ENCODE assay signal across 1 cellular context in the genomic region with DNA sequence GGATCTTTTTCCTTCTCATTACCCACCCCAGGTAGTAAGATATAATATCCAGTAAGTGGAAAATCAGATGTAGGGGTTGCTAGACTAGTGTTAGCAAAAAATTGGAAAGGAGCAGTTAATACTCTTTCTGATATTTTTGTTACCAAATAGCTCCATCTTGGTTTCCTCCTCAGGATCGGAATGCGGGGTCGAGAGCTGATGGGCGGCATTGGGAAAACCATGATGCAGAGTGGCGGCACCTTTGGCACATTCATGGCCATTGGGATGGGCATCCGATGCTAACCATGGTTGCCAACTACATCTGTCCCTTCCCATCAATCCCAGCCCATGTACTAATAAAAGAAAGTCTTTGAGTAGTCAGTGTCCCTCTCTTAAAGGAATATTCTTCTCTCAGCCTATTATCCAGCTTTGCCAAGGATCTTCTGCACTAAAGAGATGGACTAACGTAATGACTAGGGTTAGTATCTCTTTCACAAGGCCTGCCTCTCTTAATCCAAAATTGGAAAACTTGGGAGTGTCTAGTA.
A peak's percentile ranks its signal among the peaks of the same experiment; 100 is the strongest.
TF ChIP-seq lines count a peak whose summit lies in the region.

No MANE protein-coding gene starts in this region.

TF ChIP-seq in HepG2, 621 proteins besides CTCF, POLR2A, EP300 and RAD21 (continued from another document and continues in another):
- TF ChIP-seq ZNF556 (CRISPR knock-in tag; IDR thresholded peaks at IDR 0.05; ENCODE audit: borderline replicate concordance) (peak; percentile 6; the same call in 1 of the 2 replicates), ZNF530 (CRISPR knock-in tag; IDR thresholded peaks at IDR 0.05; ENCODE audit: low read depth) (no peak), NFKBIZ (CRISPR knock-in tag; IDR thresholded peaks at IDR 0.05) (no peak), ZSCAN25 (CRISPR knock-in tag; IDR thresholded peaks at IDR 0.05) (0 out of 2 replicates have a peak, but pooled peaks have one; percentile 13), GLI4 (CRISPR knock-in tag; IDR thresholded peaks at IDR 0.05; ENCODE audit: borderline replicate concordance) (no peak), ZBTB46 (CRISPR knock-in tag; IDR thresholded peaks at IDR 0.05; ENCODE audit: borderline replicate concordance) (no peak), NKX3-1 (CRISPR knock-in tag; IDR thresholded peaks at IDR 0.05) (no peak), ZNF816 (CRISPR knock-in tag; IDR thresholded peaks at IDR 0.05; ENCODE audit: borderline replicate concordance) (no peak), ZNF234 (CRISPR knock-in tag; conservative IDR thresholded peaks at IDR 0.05) (no peak), RBM22 (optimal IDR thresholded peaks at IDR 0.05; ENCODE audit: low read length) (peak; percentile 96), CENPBD1 (CRISPR knock-in tag; IDR thresholded peaks at IDR 0.05; ENCODE audit: borderline replicate concordance, low read depth) (no peak), NR1H2 (CRISPR knock-in tag; IDR thresholded peaks at IDR 0.05; ENCODE audit: borderline replicate concordance, low read depth) (no peak), ZNF44 (CRISPR knock-in tag; IDR thresholded peaks at IDR 0.05) (no peak), ZNF574 (CRISPR knock-in tag; IDR thresholded peaks at IDR 0.05) (no peak), HMGXB3 (CRISPR knock-in tag; IDR thresholded peaks at IDR 0.05; ENCODE audit: borderline replicate concordance) (no peak), CC2D1A (CRISPR knock-in tag; IDR thresholded peaks at IDR 0.05) (no peak), DNMT3B (CRISPR knock-in tag; conservative IDR thresholded peaks at IDR 0.05) (no peak), HOXA5 (CRISPR knock-in tag; IDR thresholded peaks at IDR 0.05) (no peak), NRL (CRISPR knock-in tag; IDR thresholded peaks at IDR 0.05; ENCODE audit: borderline replicate concordance) (no peak), PHF5A (CRISPR knock-in tag; IDR thresholded peaks at IDR 0.05; ENCODE audit: low read depth, unreplicated experiment) (no peak), CBX2 (IDR thresholded peaks at IDR 0.05; ENCODE audit: low read depth, low read length) (no peak), CBX2 (CRISPR knock-in tag; IDR thresholded peaks at IDR 0.05; ENCODE audit: low read depth) (no peak), ZSCAN12 (CRISPR knock-in tag; IDR thresholded peaks at IDR 0.05) (no peak), MXD1 (CRISPR knock-in tag; IDR thresholded peaks at IDR 0.05) (no peak), FOXP1 (IDR thresholded peaks at IDR 0.05) (no peak), FOXP1 (CRISPR knock-in tag; IDR thresholded peaks at IDR 0.05) (no peak), MTA3 (CRISPR knock-in tag; IDR thresholded peaks at IDR 0.05) (no peak), SIX1 (CRISPR knock-in tag; IDR thresholded peaks at IDR 0.05; ENCODE audit: borderline replicate concordance) (peak; percentile 57; the same call in 1 of the 2 replicates), CHCHD3 (CRISPR knock-in tag; IDR thresholded peaks at IDR 0.05) (no peak), ZNF772 (CRISPR knock-in tag; IDR thresholded peaks at IDR 0.05) (no peak), SRSF1 (optimal IDR thresholded peaks at IDR 0.05; ENCODE audit: low read depth, low read length) (no peak)
- TF ChIP-seq, protein P1, sequence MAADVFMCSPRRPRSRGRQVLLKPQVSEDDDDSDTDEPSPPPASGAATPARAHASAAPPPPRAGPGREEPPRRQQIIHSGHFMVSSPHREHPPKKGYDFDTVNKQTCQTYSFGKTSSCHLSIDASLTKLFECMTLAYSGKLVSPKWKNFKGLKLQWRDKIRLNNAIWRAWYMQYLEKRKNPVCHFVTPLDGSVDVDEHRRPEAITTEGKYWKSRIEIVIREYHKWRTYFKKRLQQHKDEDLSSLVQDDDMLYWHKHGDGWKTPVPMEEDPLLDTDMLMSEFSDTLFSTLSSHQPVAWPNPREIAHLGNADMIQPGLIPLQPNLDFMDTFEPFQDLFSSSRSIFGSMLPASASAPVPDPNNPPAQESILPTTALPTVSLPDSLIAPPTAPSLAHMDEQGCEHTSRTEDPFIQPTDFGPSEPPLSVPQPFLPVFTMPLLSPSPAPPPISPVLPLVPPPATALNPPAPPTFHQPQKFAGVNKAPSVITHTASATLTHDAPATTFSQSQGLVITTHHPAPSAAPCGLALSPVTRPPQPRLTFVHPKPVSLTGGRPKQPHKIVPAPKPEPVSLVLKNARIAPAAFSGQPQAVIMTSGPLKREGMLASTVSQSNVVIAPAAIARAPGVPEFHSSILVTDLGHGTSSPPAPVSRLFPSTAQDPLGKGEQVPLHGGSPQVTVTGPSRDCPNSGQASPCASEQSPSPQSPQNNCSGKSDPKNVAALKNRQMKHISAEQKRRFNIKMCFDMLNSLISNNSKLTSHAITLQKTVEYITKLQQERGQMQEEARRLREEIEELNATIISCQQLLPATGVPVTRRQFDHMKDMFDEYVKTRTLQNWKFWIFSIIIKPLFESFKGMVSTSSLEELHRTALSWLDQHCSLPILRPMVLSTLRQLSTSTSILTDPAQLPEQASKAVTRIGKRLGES (CRISPR knock-in tag; IDR thresholded peaks at IDR 0.05; ENCODE audit: borderline replicate concordance), result no peak
- TF ChIP-seq, protein P2, sequence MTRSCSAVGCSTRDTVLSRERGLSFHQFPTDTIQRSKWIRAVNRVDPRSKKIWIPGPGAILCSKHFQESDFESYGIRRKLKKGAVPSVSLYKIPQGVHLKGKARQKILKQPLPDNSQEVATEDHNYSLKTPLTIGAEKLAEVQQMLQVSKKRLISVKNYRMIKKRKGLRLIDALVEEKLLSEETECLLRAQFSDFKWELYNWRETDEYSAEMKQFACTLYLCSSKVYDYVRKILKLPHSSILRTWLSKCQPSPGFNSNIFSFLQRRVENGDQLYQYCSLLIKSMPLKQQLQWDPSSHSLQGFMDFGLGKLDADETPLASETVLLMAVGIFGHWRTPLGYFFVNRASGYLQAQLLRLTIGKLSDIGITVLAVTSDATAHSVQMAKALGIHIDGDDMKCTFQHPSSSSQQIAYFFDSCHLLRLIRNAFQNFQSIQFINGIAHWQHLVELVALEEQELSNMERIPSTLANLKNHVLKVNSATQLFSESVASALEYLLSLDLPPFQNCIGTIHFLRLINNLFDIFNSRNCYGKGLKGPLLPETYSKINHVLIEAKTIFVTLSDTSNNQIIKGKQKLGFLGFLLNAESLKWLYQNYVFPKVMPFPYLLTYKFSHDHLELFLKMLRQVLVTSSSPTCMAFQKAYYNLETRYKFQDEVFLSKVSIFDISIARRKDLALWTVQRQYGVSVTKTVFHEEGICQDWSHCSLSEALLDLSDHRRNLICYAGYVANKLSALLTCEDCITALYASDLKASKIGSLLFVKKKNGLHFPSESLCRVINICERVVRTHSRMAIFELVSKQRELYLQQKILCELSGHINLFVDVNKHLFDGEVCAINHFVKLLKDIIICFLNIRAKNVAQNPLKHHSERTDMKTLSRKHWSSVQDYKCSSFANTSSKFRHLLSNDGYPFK (CRISPR knock-in tag; IDR thresholded peaks at IDR 0.05; ENCODE audit: borderline replicate concordance), result no peak
- TF ChIP-seq, protein P3, sequence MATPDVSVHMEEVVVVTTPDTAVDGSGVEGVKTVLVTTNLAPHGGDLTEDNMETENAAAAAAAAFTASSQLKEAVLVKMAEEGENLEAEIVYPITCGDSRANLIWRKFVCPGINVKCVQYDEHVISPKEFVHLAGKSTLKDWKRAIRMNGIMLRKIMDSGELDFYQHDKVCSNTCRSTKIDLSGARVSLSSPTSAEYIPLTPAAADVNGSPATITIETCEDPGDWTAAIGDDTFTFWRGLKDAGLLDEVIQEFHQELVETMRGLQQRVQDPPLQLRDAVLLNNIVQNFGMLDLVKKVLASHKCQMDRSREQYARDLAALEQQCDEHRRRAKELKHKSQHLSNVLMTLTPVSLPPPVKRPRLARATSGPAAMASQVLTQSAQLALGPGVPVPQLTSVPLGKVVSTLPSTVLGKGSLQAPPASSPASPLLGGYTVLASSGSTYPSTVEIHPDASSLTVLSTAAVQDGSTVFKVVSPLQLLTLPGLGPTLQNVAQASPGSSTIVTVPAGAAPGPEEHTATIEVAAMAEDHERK (CRISPR knock-in tag; IDR thresholded peaks at IDR 0.05; ENCODE audit: low read depth), result no peak
- TF ChIP-seq, protein P4, sequence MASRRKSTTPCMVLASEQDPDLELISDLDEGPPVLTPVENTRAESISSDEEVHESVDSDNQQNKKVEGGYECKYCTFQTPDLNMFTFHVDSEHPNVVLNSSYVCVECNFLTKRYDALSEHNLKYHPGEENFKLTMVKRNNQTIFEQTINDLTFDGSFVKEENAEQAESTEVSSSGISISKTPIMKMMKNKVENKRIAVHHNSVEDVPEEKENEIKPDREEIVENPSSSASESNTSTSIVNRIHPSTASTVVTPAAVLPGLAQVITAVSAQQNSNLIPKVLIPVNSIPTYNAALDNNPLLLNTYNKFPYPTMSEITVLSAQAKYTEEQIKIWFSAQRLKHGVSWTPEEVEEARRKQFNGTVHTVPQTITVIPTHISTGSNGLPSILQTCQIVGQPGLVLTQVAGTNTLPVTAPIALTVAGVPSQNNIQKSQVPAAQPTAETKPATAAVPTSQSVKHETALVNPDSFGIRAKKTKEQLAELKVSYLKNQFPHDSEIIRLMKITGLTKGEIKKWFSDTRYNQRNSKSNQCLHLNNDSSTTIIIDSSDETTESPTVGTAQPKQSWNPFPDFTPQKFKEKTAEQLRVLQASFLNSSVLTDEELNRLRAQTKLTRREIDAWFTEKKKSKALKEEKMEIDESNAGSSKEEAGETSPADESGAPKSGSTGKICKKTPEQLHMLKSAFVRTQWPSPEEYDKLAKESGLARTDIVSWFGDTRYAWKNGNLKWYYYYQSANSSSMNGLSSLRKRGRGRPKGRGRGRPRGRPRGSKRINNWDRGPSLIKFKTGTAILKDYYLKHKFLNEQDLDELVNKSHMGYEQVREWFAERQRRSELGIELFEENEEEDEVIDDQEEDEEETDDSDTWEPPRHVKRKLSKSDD (CRISPR knock-in tag; IDR thresholded peaks at IDR 0.05; ENCODE audit: low read depth), result no peak
- TF ChIP-seq, protein P5, sequence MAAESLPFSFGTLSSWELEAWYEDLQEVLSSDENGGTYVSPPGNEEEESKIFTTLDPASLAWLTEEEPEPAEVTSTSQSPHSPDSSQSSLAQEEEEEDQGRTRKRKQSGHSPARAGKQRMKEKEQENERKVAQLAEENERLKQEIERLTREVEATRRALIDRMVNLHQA (CRISPR knock-in tag; IDR thresholded peaks at IDR 0.05), result no peak
